Comparison of ENCODE assay signal across 28 cellular contexts in genomic region chr2:191289049-191289448, GRCh38. TPM values are rescaled to one million over a fixed set of nuclear protein-coding genes. Genes with fewer than 3 reads are reported as not detected.
"Had no signal": no experiment of that assay in that cellular context is flagged by ENCODE, and none has a peak within 500 bp of the region (broad histone marks: within the 10 kb centered on the region; RNA-seq: fewer than 3 reads in every experiment).

No MANE protein-coding gene starts in this region.

- H3K27me3 Mint-ChIP-seq: memory B cell; stimulated activated memory B cell treated with anti-CD40 and anti-IgM and Interleukin-4, amounts not matched to agents 10 μg/mL and 1 μg/mL and 100 μg/mL, for 72 hours had no signal

- DNase-seq: dermis blood vessel endothelial cell; effector memory CD4-positive, alpha-beta T cell; hypothalamus; immature natural killer cell; midbrain; naive thymus-derived CD4-positive, alpha-beta T cell; sigmoid colon; stimulated activated CD4-positive, alpha-beta T cell treated with anti-CD3 and anti-CD28 coated beads, Interleukin-2, amount 100 ng/mL, for 24 hours; stimulated activated CD4-positive, alpha-beta T cell treated with anti-CD3 and anti-CD28 coated beads, Interleukin-4, amount 100 ng/mL, for 24 hours; stimulated activated naive CD8-positive, alpha-beta T cell treated with anti-CD3 and anti-CD28 coated beads, Interleukin-15, Interleukin-2, amounts not matched to agents 100 U/mL and 50 U/mL, for 24 hours; substantia nigra; testis; tibial artery; upper lobe of left lung had no signal

- H3K27ac Mint-ChIP-seq: immature natural killer cell; memory B cell; naive thymus-derived CD4-positive, alpha-beta T cell; neural progenitor cell; stimulated activated memory B cell treated with anti-CD40 and anti-IgM and Interleukin-4, amounts not matched to agents 10 μg/mL and 1 μg/mL and 100 μg/mL, for 72 hours had no signal

- H3K4me2 ChIP-seq: neural progenitor cell had no signal

- H3K9me3 ChIP-seq: esophagus muscularis mucosa, prostate gland, right atrium auricular region, sigmoid colon, testis, tibial artery, upper lobe of left lung had no signal

- H3K27ac ChIP-seq: coronary artery, esophagus muscularis mucosa, neural progenitor cell, prostate gland, right atrium auricular region, sigmoid colon, testis, tibial artery, upper lobe of left lung had no signal

- FAIRE-seq: endothelial cell of umbilical vein, frontal cortex, keratinocyte, urothelium cell line had no signal

- H2AFZ ChIP-seq: neural progenitor cell had no signal

- H3K4me1 ChIP-seq: neural progenitor cell, prostate gland, sigmoid colon, testis had no signal

- H3K4me3 ChIP-seq: coronary artery, esophagus muscularis mucosa, lung, neural progenitor cell, prostate gland, right atrium auricular region, sigmoid colon, testis, tibial artery, upper lobe of left lung had no signal

- H3K9me3 Mint-ChIP-seq: immature natural killer cell; memory B cell; naive thymus-derived CD4-positive, alpha-beta T cell; nephron; neural progenitor cell; stimulated activated memory B cell treated with anti-CD40 and anti-IgM and Interleukin-4, amounts not matched to agents 10 μg/mL and 1 μg/mL and 100 μg/mL, for 72 hours had no signal

- H3K36me3 Mint-ChIP-seq: memory B cell; naive thymus-derived CD4-positive, alpha-beta T cell; stimulated activated memory B cell treated with anti-CD40 and anti-IgM and Interleukin-4, amounts not matched to agents 10 μg/mL and 1 μg/mL and 100 μg/mL, for 72 hours had no signal

- H3K4me3 Mint-ChIP-seq: immature natural killer cell; memory B cell; naive thymus-derived CD4-positive, alpha-beta T cell; nephron; neural progenitor cell; stimulated activated memory B cell treated with anti-CD40 and anti-IgM and Interleukin-4, amounts not matched to agents 10 μg/mL and 1 μg/mL and 100 μg/mL, for 72 hours had no signal

- H3K27me3 ChIP-seq: esophagus muscularis mucosa, neural progenitor cell, right atrium auricular region, sigmoid colon, testis, tibial artery, upper lobe of left lung had no signal

- H3K36me3 ChIP-seq: esophagus muscularis mucosa, neural progenitor cell, prostate gland, right atrium auricular region, sigmoid colon, tibial artery, upper lobe of left lung had no signal

- ATAC-seq: left lobe of liver; naive thymus-derived CD4-positive, alpha-beta T cell; stimulated activated memory B cell treated with anti-CD40 and anti-IgM and Interleukin-4, amounts not matched to agents 10 μg/mL and 1 μg/mL and 100 μg/mL, for 72 hours; stimulated activated naive CD8-positive, alpha-beta T cell treated with anti-CD3 and anti-CD28 coated beads, Interleukin-15, Interleukin-2, amounts not matched to agents 100 U/mL and 50 U/mL, for 24 hours had no signal

RNA-seq across cellular contexts. Expression of gene MYO1B, which starts 43.8 kb away (rescaled TPM):
- polyA plus RNA-seq: immature natural killer cell had no signal
